ENCODE assay signal across 8 cellular contexts in the genomic region with DNA sequence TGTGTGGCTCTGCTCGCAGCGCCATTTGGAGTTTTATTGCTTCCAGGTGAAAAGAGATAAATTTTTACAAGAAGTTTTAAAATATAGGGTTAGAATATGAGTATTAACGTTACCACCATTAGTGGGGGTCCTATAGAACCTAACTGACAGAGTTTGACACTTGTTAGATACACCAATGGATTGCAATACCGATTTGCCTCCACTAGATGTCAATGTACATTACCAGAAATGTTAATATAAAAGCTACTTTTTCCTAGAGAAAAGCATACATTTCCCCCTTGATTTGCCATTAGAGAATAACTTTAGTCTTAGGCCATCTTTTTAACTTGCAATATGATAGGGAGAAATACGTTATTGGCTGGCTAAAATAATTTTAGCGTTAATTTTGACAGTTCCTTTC.
DNase-seq lines count a peak whose midpoint lies in the region; TF ChIP-seq lines count a peak whose summit lies in the region.

No MANE protein-coding gene starts in this region.

- DNase-seq in NOMO-1 treated with DMSO at 0.1 percent for 48 hours (lab: John Stamatoyannopoulos, UW; ENCODE audit: unreplicated experiment) (peak; percentile 2), NOMO-1 treated with dmso at 0.1 percent for 144 hours (lab: John Stamatoyannopoulos, UW; ENCODE audit: unreplicated experiment) (no peak), NCI-H82 treated with DMSO at 0.1 percent for 48 hours (lab: John Stamatoyannopoulos, UW; ENCODE audit: unreplicated experiment) (peak; percentile 0), esophagus muscularis mucosa (ENCODE audit: extremely low spot score) (no peak), testis (no peak), uterus (no peak), occipital lobe (lab: John Stamatoyannopoulos, UW) (no peak)
- DNase-seq in stimulated activated CD8-positive, alpha-beta memory T cell treated with anti-CD3 and anti-CD28 coated beads, Interleukin-4, amount 100 ng/mL, for 48 hours, result no peak

- H3K4me1 ChIP-seq in esophagus muscularis mucosa, result no peaks in the 10 kb centered on the region
- H3K4me1 ChIP-seq in testis, result no peaks in the 10 kb centered on the region
- no peaks in the 10 kb centered on the region for H3K4me1 ChIP-seq in uterus

- TF ChIP-seq CTCF in esophagus muscularis mucosa (IDR thresholded peaks at IDR 0.05) (peak in 2 of 3 experiments; percentile 22 to 32), testis (IDR thresholded peaks at IDR 0.05) (peak in 2 of 3 experiments; percentile 21 to 45), uterus (IDR thresholded peaks at IDR 0.05) (no peak)

- H3K9me3 ChIP-seq in esophagus muscularis mucosa, result peaks cover 0 to 3% (median 0%) of the 10 kb centered on the region in 4 donors
- H3K9me3 ChIP-seq in testis, result no peaks in the 10 kb centered on the region
- no peaks in the 10 kb centered on the region for H3K9me3 ChIP-seq in uterus

- TF ChIP-seq POLR2A in esophagus muscularis mucosa (IDR thresholded peaks at IDR 0.05; ENCODE audit: low read depth) (no peak), testis (IDR thresholded peaks at IDR 0.05) (no peak), uterus (IDR thresholded peaks at IDR 0.05) (no peak)

- H3K36me3 ChIP-seq in esophagus muscularis mucosa, result no peaks in the 10 kb centered on the region
- H3K36me3 ChIP-seq in testis (ENCODE audit: low read depth, missing control alignments), result no peaks in the 10 kb centered on the region
- no peaks in the 10 kb centered on the region for H3K36me3 ChIP-seq in uterus

- H3K27ac ChIP-seq in esophagus muscularis mucosa (replicated peaks in 1 of 4) (no peak overlapping the region), testis (no peak overlapping the region), uterus (no peak overlapping the region)

- H3K4me3 ChIP-seq in esophagus muscularis mucosa (no peak overlapping the region), testis (no peak overlapping the region), uterus (no peak overlapping the region)

- WGBS in esophagus muscularis mucosa, result 28% methylated on average over 6 of the region's 6 CpGs
- WGBS in testis, 2 donors, result 32 to 44% methylated on average over 5 to 6 of the region's 6 CpGs

- intact Hi-C loops in esophagus muscularis mucosa (cut with DNase I), result no loop called here
- intact Hi-C loops in testis (cut with DNase I; ENCODE audit: low total_unique reads), result no loop called here
- intact Hi-C loops in uterus (cut with DNase I; ENCODE audit: low total_unique reads), result no loop called here

- no peaks in the 10 kb centered on the region for H3K27me3 ChIP-seq in esophagus muscularis mucosa
- H3K27me3 ChIP-seq in testis, result no peaks in the 10 kb centered on the region
- H3K27me3 ChIP-seq in uterus, result no peaks in the 10 kb centered on the region

- TF ChIP-seq EP300 in esophagus muscularis mucosa (IDR thresholded peaks at IDR 0.05), result no peak

Comparison
In these comparisons a context has a peak if more than half of its experiments do, and no peak if none do; other contexts are left out.
1. DNase-seq: peak in NOMO-1 treated with DMSO at 0.1 percent for 48 hours (single experiment) and NCI-H82 treated with DMSO at 0.1 percent for 48 hours (single experiment); none in NOMO-1 treated with dmso at 0.1 percent for 144 hours (single experiment), esophagus muscularis mucosa (single experiment), testis (single experiment), stimulated activated CD8-positive, alpha-beta memory T cell treated with anti-CD3 and anti-CD28 coated beads, Interleukin-4, amount 100 ng/mL, for 48 hours (single experiment), uterus (0 of 2) and occipital lobe (single experiment).
2. CTCF ChIP-seq: peak in esophagus muscularis mucosa (2 of 3) and testis (2 of 3); none in uterus (0 of 4).